ENCODE assay signal across 8 cellular contexts in the genomic region with DNA sequence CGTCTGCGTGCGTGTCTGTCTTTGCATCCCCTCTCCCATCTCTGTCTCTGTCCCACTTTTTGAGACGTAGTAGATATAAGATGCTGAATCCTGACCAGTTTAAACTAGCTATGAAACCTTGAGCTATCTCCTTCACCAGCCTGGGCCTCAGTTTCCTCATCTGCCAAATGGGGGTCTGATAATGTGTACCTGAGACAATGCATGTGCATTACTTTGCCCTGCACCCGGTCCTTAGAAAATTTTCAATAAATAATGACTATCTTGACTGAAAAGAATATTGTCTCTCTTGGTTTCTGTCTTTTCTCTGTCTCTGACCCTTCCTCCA. TPM values are rescaled to one million over a fixed set of nuclear protein-coding genes. Genes with fewer than 3 reads are reported as not detected.
A peak's percentile ranks its signal among the peaks of the same experiment; 100 is the strongest.
DNase-seq lines count a peak whose midpoint lies in the region; ATAC-seq and TF ChIP-seq lines count a peak whose summit lies in the region.

No MANE protein-coding gene starts in this region.

- TF ChIP-seq CTCF in kidney epithelial cell (IDR thresholded peaks at IDR 0.05; ENCODE audit: insufficient read depth, low read length, poor library complexity, severe bottlenecking) (no peak), suprapubic skin (IDR thresholded peaks at IDR 0.05) (no peak)

- TF ChIP-seq POLR2A in suprapubic skin (IDR thresholded peaks at IDR 0.05): no peak

- no peak for TF ChIP-seq EP300 in suprapubic skin (IDR thresholded peaks at IDR 0.05)

- DNase-seq in T-helper 1 cell: no peak
- no peak for DNase-seq in adipocyte (ENCODE audit: low read depth)
- DNase-seq in kidney epithelial cell (ENCODE audit: low read depth): no peak
- no peak for DNase-seq in suprapubic skin (ENCODE audit: low spot score in 2 of 2)
- no peak for DNase-seq in NCI-H2171 treated with DMSO at 0.1 percent for 48 hours (lab: John Stamatoyannopoulos, UW)

- H3K9me3 Mint-ChIP-seq in T-helper 1 cell treated with Interleukin-12 subunit alpha and Interleukin-12 subunit beta and Interleukin-4 antibody, amounts not matched to agents 30 μg/mL and 1 μg/mL, for 36 hours: no peaks in the 10 kb centered on the region

- H3K4me1 ChIP-seq in adipocyte (ENCODE audit: control insufficient read depth, insufficient read depth, low read length): no peaks in the 10 kb centered on the region
- H3K4me1 ChIP-seq in suprapubic skin: peaks cover 15% of the 10 kb centered on the region

- no peak for ATAC-seq in GM21825 (IDR thresholded peaks at IDR 0.05; ENCODE audit: unreplicated experiment)
- no peak for ATAC-seq in HG03097 (IDR thresholded peaks at IDR 0.05; ENCODE audit: low FRiP score, unreplicated experiment)

- no peaks in the 10 kb centered on the region for H3K27me3 Mint-ChIP-seq in T-helper 1 cell treated with Interleukin-12 subunit alpha and Interleukin-12 subunit beta and Interleukin-4 antibody, amounts not matched to agents 30 μg/mL and 1 μg/mL, for 36 hours (ENCODE audit: low read depth)

- no peaks in the 10 kb centered on the region for H3K27me3 ChIP-seq in adipocyte (replicated peaks; ENCODE audit: control insufficient read depth, insufficient read depth, low read length)
- no peaks in the 10 kb centered on the region for H3K27me3 ChIP-seq in kidney epithelial cell (ENCODE audit: control insufficient read depth, insufficient read depth, low read length)
- no peaks in the 10 kb centered on the region for H3K27me3 ChIP-seq in suprapubic skin

- H3K36me3 Mint-ChIP-seq in T-helper 1 cell treated with Interleukin-12 subunit alpha and Interleukin-12 subunit beta and Interleukin-4 antibody, amounts not matched to agents 30 μg/mL and 1 μg/mL, for 36 hours (ENCODE audit: low read depth): peaks cover 3% of the 10 kb centered on the region

- H3K27ac ChIP-seq in suprapubic skin: peak overlapping the region; percentile 89

- peak overlapping the region; percentile 82 for H3K9ac ChIP-seq in adipocyte (ENCODE audit: low read length)

- H3K36me3 ChIP-seq in adipocyte (ENCODE audit: control insufficient read depth, insufficient read depth, low read length, severe bottlenecking) (no peaks in the 10 kb centered on the region), kidney epithelial cell (ENCODE audit: control insufficient read depth, insufficient read depth, low read length) (no peaks in the 10 kb centered on the region), suprapubic skin (peaks cover 3% of the 10 kb centered on the region)

- H3K4me3 Mint-ChIP-seq in T-helper 1 cell treated with Interleukin-12 subunit alpha and Interleukin-12 subunit beta and Interleukin-4 antibody, amounts not matched to agents 30 μg/mL and 1 μg/mL, for 36 hours: peak overlapping the region; percentile 89

- H3K4me1 Mint-ChIP-seq in T-helper 1 cell treated with Interleukin-12 subunit alpha and Interleukin-12 subunit beta and Interleukin-4 antibody, amounts not matched to agents 30 μg/mL and 1 μg/mL, for 36 hours (ENCODE audit: low read depth): peaks cover 15% of the 10 kb centered on the region

- H3K9me3 ChIP-seq in adipocyte (ENCODE audit: control insufficient read depth, low read length) (no peaks in the 10 kb centered on the region), suprapubic skin (no peaks in the 10 kb centered on the region)

- peak overlapping the region; percentile 87 for H3K27ac Mint-ChIP-seq in T-helper 1 cell treated with Interleukin-12 subunit alpha and Interleukin-12 subunit beta and Interleukin-4 antibody, amounts not matched to agents 30 μg/mL and 1 μg/mL, for 36 hours

- 40% methylated on average over 5 of the region's 5 CpGs for WGBS in suprapubic skin

- H3K4me3 ChIP-seq in adipocyte (ENCODE audit: low read length): peak overlapping the region; percentile 78
- H3K4me3 ChIP-seq in kidney epithelial cell (ENCODE audit: low read depth, low read length): peak overlapping the region; percentile 65
- H3K4me3 ChIP-seq in suprapubic skin: peak overlapping the region; percentile 69

RNA-seq across cellular contexts. Expression of a gene that starts 0.6 kb away (rescaled TPM):
- 2.9 and 5.0 TPM in 2 replicates for total RNA-seq in kidney epithelial cell
- total RNA-seq in suprapubic skin: 10 to 100 TPM; 16.2 to 81.3 (median 28.6) TPM

RNA-seq across cellular contexts. Expression of a gene that starts 12.4 kb away (rescaled TPM):
- 8.7 and 10.3 TPM in 2 replicates for total RNA-seq in kidney epithelial cell
- 10 to 100 TPM; 29.4 to 60.7 (median 48.4) TPM for total RNA-seq in suprapubic skin

RNA-seq across cellular contexts. Expression of a gene that starts 46.0 kb away (rescaled TPM):
- total RNA-seq in kidney epithelial cell (4.8 and 6.4 TPM in 2 replicates), suprapubic skin (1 to 10 TPM in 1 of 4 donors, under 1 TPM in 3; 0.21 to 2.3 (median 0.72) TPM)
